In genomic region chr10:98104125-98104524, GRCh38 we compare ENCODE assay signal across 35 cellular contexts.
"Had no signal": no experiment of that assay in that cellular context is flagged by ENCODE, and none has a peak within 500 bp of the region (broad histone marks: within the 10 kb centered on the region; RNA-seq: fewer than 3 reads in every experiment).

No MANE protein-coding gene starts in this region.

- H3K27ac Mint-ChIP-seq: activated B cell treated with CpG ODN at 0.5 μM for 24 hours; activated CD4-positive, alpha-beta memory T cell treated with anti-CD3 and anti-CD28 coated beads, Interleukin-2, amount 10 ng/mL, durations not matched to agents 7 days and 5 days; activated CD4-positive, alpha-beta T cell treated with anti-CD3 and anti-CD28 coated beads, Interleukin-2, amount 10 ng/mL, durations not matched to agents 24 days and 14 days; activated CD8-positive, alpha-beta T cell treated with anti-CD3 and anti-CD28 coated beads, Interleukin-2, amount 10 ng/mL, durations not matched to agents 7 days and 5 days; activated naive CD4-positive, alpha-beta T cell treated with anti-CD3 and anti-CD28 coated beads for 36 hours; activated naive CD8-positive, alpha-beta T cell treated with anti-CD3 and anti-CD28 coated beads for 36 hours; activated T-cell treated with anti-CD3 and anti-CD28 coated beads, Interleukin-2, amount 50 U/mL, for 24 hours; activated T-cell treated with anti-CD3 and anti-CD28 coated beads, Interleukin-2, amount 50 U/mL, for 72 hours; activated T-helper 1 cell treated with anti-CD3 and anti-CD28 coated beads, Interleukin-12 subunit alpha, Interleukin-12 subunit beta, Interleukin-2, Interleukin-4 antibody, amounts not matched to agents 30 ng/mL and 10 ng/mL and 1 ng/mL, durations not matched to agents 14 hours and 24 hours and 36 hours; activated T-helper 17 cell treated with anti-CD3 and anti-CD28 coated beads, Interleukin-2, amount 50 U/mL, for 72 hours; T-helper 1 cell treated with Interleukin-12 subunit alpha and Interleukin-12 subunit beta and Interleukin-4 antibody, amounts not matched to agents 30 μg/mL and 1 μg/mL, for 36 hours; T-helper 2 cell treated with Interferon-gamma antibody and Interleukin-4, amounts not matched to agents 5 μg/mL and 100 μg/mL, for 36 hours had no signal

- H3K4me3 Mint-ChIP-seq: activated B cell treated with CpG ODN at 0.5 μM for 24 hours; activated CD4-positive, alpha-beta memory T cell treated with anti-CD3 and anti-CD28 coated beads, Interleukin-2, amount 10 ng/mL, durations not matched to agents 7 days and 5 days; activated CD4-positive, alpha-beta T cell treated with anti-CD3 and anti-CD28 coated beads, Interleukin-2, amount 10 ng/mL, durations not matched to agents 24 days and 14 days; activated CD8-positive, alpha-beta T cell treated with anti-CD3 and anti-CD28 coated beads, Interleukin-2, amount 10 ng/mL, durations not matched to agents 7 days and 5 days; activated naive CD4-positive, alpha-beta T cell treated with anti-CD3 and anti-CD28 coated beads for 36 hours; activated naive CD8-positive, alpha-beta T cell treated with anti-CD3 and anti-CD28 coated beads for 36 hours; activated T-cell treated with anti-CD3 and anti-CD28 coated beads, Interleukin-2, amount 50 U/mL, for 24 hours; activated T-cell treated with anti-CD3 and anti-CD28 coated beads, Interleukin-2, amount 50 U/mL, for 72 hours; activated T-helper 1 cell treated with anti-CD3 and anti-CD28 coated beads, Interleukin-12 subunit alpha, Interleukin-12 subunit beta, Interleukin-2, Interleukin-4 antibody, amounts not matched to agents 30 ng/mL and 10 ng/mL and 1 ng/mL, durations not matched to agents 14 hours and 24 hours and 36 hours; activated T-helper 17 cell treated with anti-CD3 and anti-CD28 coated beads, Interleukin-2, amount 50 U/mL, for 72 hours; T-helper 1 cell treated with Interleukin-12 subunit alpha and Interleukin-12 subunit beta and Interleukin-4 antibody, amounts not matched to agents 30 μg/mL and 1 μg/mL, for 36 hours; T-helper 2 cell treated with Interferon-gamma antibody and Interleukin-4, amounts not matched to agents 5 μg/mL and 100 μg/mL, for 36 hours had no signal

- H3K9me3 ChIP-seq: adrenal gland, body of pancreas, breast epithelium had no signal

- ATAC-seq: activated CD8-positive, alpha-beta T cell treated with anti-CD3 and anti-CD28 coated beads, Interleukin-2, amount 10 ng/mL, durations not matched to agents 7 days and 5 days; activated naive CD4-positive, alpha-beta T cell treated with anti-CD3 and anti-CD28 coated beads, Interleukin-2, amount 50 U/mL, for 72 hours; activated T-cell treated with anti-CD3 and anti-CD28 coated beads, Interleukin-2, amount 50 U/mL, for 72 hours; activated T-helper 17 cell treated with anti-CD3 and anti-CD28 coated beads, Interleukin-2, amount 50 U/mL, for 72 hours; body of pancreas had no signal

- H3K27me3 Mint-ChIP-seq: activated naive CD8-positive, alpha-beta T cell treated with anti-CD3 and anti-CD28 coated beads for 36 hours; activated T-cell treated with anti-CD3 and anti-CD28 coated beads, Interleukin-2, amount 50 U/mL, for 24 hours had no signal

- DNase-seq: activated B cell treated with CpG ODN at 0.5 μM for 24 hours; activated CD4-positive, alpha-beta memory T cell treated with anti-CD3 and anti-CD28 coated beads, Interleukin-2, amount 10 ng/mL, durations not matched to agents 7 days and 5 days; activated CD4-positive, alpha-beta T cell treated with anti-CD3 and anti-CD28 coated beads for 4 hours; activated CD4-positive, alpha-beta T cell treated with anti-CD3 and anti-CD28 coated beads, Interleukin-2, amount 10 ng/mL, durations not matched to agents 24 days and 14 days; activated CD4-positive, alpha-beta T cell treated with anti-CD3 and anti-CD28 coated beads, Interleukin-2, amount 50 U/mL, for 1 hour; activated CD4-positive, alpha-beta T cell treated with anti-CD3 and anti-CD28 coated beads, Interleukin-2, amount 50 U/mL, for 4 hours; activated CD4-positive, CD25-positive, alpha-beta regulatory T cell treated with anti-CD3 and anti-CD28 coated beads, Interleukin-2, amount 50 U/mL, for 72 hours; activated CD8-positive, alpha-beta memory T cell treated with anti-CD3 and anti-CD28 coated beads, Interleukin-2, amount 50 U/mL, for 48 hours; activated CD8-positive, alpha-beta T cell treated with anti-CD3 and anti-CD28 coated beads, Interleukin-2, amount 10 ng/mL, durations not matched to agents 7 days and 5 days; activated effector memory CD4-positive, alpha-beta T cell treated with anti-CD3 and anti-CD28 coated beads, Interleukin-2, amount 50 U/mL, for 16 hours; activated gamma-delta T cell treated with Interleukin-2 at 50 U/mL for 16 hours; activated naive CD4-positive, alpha-beta T cell; activated naive CD4-positive, alpha-beta T cell treated with anti-CD3 and anti-CD28 coated beads for 36 hours; activated naive CD4-positive, alpha-beta T cell treated with anti-CD3 and anti-CD28 coated beads, Interleukin-2, amount 50 U/mL, for 16 hours; activated naive CD8-positive, alpha-beta T cell treated with anti-CD3 and anti-CD28 coated beads for 36 hours; activated T-cell treated with anti-CD3 and anti-CD28 coated beads, Interleukin-2, amount 50 U/mL, for 24 hours; activated T-cell treated with anti-CD3 and anti-CD28 coated beads, Interleukin-2, amount 50 U/mL, for 72 hours; adrenal gland; amniotic stem cell; aorta; body of pancreas; brain microvascular endothelial cell; central memory CD4-positive, alpha-beta T cell; T-helper 1 cell; T-helper 2 cell; T-helper 9 cell had no signal

- H3K36me3 ChIP-seq: adrenal gland, brain microvascular endothelial cell, breast epithelium had no signal

- H3K9me3 Mint-ChIP-seq: activated B cell treated with CpG ODN at 0.5 μM for 24 hours; activated CD4-positive, alpha-beta memory T cell treated with anti-CD3 and anti-CD28 coated beads, Interleukin-2, amount 10 ng/mL, durations not matched to agents 7 days and 5 days; activated CD4-positive, alpha-beta T cell treated with anti-CD3 and anti-CD28 coated beads, Interleukin-2, amount 10 ng/mL, durations not matched to agents 24 days and 14 days; activated naive CD4-positive, alpha-beta T cell treated with anti-CD3 and anti-CD28 coated beads for 36 hours; activated naive CD4-positive, alpha-beta T cell treated with anti-CD3 and anti-CD28 coated beads, Interleukin-2, amount 50 U/mL, for 72 hours; activated naive CD8-positive, alpha-beta T cell treated with anti-CD3 and anti-CD28 coated beads for 36 hours; activated T-cell treated with anti-CD3 and anti-CD28 coated beads, Interleukin-2, amount 50 U/mL, for 24 hours; activated T-cell treated with anti-CD3 and anti-CD28 coated beads, Interleukin-2, amount 50 U/mL, for 72 hours; activated T-helper 1 cell treated with anti-CD3 and anti-CD28 coated beads, Interleukin-12 subunit alpha, Interleukin-12 subunit beta, Interleukin-2, Interleukin-4 antibody, amounts not matched to agents 30 ng/mL and 10 ng/mL and 1 ng/mL, durations not matched to agents 14 hours and 24 hours and 36 hours; activated T-helper 17 cell treated with anti-CD3 and anti-CD28 coated beads, Interleukin-2, amount 50 U/mL, for 72 hours; T-helper 1 cell treated with Interleukin-12 subunit alpha and Interleukin-12 subunit beta and Interleukin-4 antibody, amounts not matched to agents 30 μg/mL and 1 μg/mL, for 36 hours; T-helper 2 cell treated with Interferon-gamma antibody and Interleukin-4, amounts not matched to agents 5 μg/mL and 100 μg/mL, for 36 hours had no signal

- H3K4me1 ChIP-seq: adrenal gland, body of pancreas, breast epithelium had no signal

- H3K27me3 ChIP-seq: body of pancreas, brain microvascular endothelial cell, breast epithelium had no signal

- H3K27ac ChIP-seq: adrenal gland, body of pancreas, brain microvascular endothelial cell, breast epithelium, VCaP had no signal

- FAIRE-seq: astrocyte, TTC549 had no signal

- H3K4me1 Mint-ChIP-seq: activated B cell treated with CpG ODN at 0.5 μM for 24 hours; activated CD4-positive, alpha-beta memory T cell treated with anti-CD3 and anti-CD28 coated beads, Interleukin-2, amount 10 ng/mL, durations not matched to agents 7 days and 5 days; activated CD4-positive, alpha-beta T cell treated with anti-CD3 and anti-CD28 coated beads, Interleukin-2, amount 10 ng/mL, durations not matched to agents 24 days and 14 days; activated naive CD8-positive, alpha-beta T cell treated with anti-CD3 and anti-CD28 coated beads for 36 hours; activated T-helper 17 cell treated with anti-CD3 and anti-CD28 coated beads, Interleukin-2, amount 50 U/mL, for 72 hours had no signal

- H3K36me3 Mint-ChIP-seq: activated naive CD4-positive, alpha-beta T cell treated with anti-CD3 and anti-CD28 coated beads, Interleukin-2, amount 50 U/mL, for 72 hours; activated naive CD8-positive, alpha-beta T cell treated with anti-CD3 and anti-CD28 coated beads for 36 hours had no signal

- H3K4me3 ChIP-seq: adrenal gland, body of pancreas, breast epithelium had no signal
